27 cellular contexts compared by ENCODE assay signal in genomic region chr6:56214304-56215101, GRCh38. TPM values are rescaled to one million over a fixed set of nuclear protein-coding genes. Genes with fewer than 3 reads are reported as not detected.
A peak's percentile ranks its signal among the peaks of the same experiment; 100 is the strongest.
DNase-seq lines count a peak whose midpoint lies in the region; ATAC-seq, FAIRE-seq and TF ChIP-seq lines count a peak whose summit lies in the region.
"Had no signal": no experiment of that assay in that cellular context is flagged by ENCODE, and none has a peak within 500 bp of the region (broad histone marks: within the 10 kb centered on the region; RNA-seq: fewer than 3 reads in every experiment).

No MANE protein-coding gene starts in this region.

- H3K36me3 ChIP-seq in ascending aorta = no peaks in the 10 kb centered on the region
- H3K36me3 ChIP-seq: BE2C had no signal

- H3K36me3 Mint-ChIP-seq in effector memory CD8-positive, alpha-beta T cell (ENCODE audit: insufficient read depth) = no peaks in the 10 kb centered on the region
- H3K36me3 Mint-ChIP-seq: CD4-positive, CD25-positive, alpha-beta regulatory T cell; CD8-positive, alpha-beta memory T cell; IgD-negative memory B cell had no signal

- no peak for TF ChIP-seq POLR2A in A549 (IDR thresholded peaks at IDR 0.05; ENCODE audit: low read length)

- DNase-seq in A549 (ENCODE audit: low read depth in 1 of 2, low spot score in 1 of 2) (peak in 1 of 2 experiments; percentile 14), Kasumi-1 (lab: John Stamatoyannopoulos, UW) (peak; percentile 4 to 20), ascending aorta (ENCODE audit: low spot score in 2 of 2) (no peak), sciatic nerve (ENCODE audit: low spot score) (no peak)
- DNase-seq in effector memory CD8-positive, alpha-beta T cell = no peak
- DNase-seq: ACHN; BE2C; C1 segment of cervical spinal cord; CD4-positive, CD25-positive, alpha-beta regulatory T cell; CD8-positive, alpha-beta memory T cell; COR-L47; DMS 273 treated with DMSO at 0.1 percent for 48 hours; DMS53; DND-41; EL; GM23248; HFFc6; KBM-7 had no signal

- CTCF ChIA-PET in A549 (lab: Yijun Ruan, JAX) = no interaction called here

- H3K4me2 ChIP-seq in A549 = peak overlapping the region; percentile 28

- FAIRE-seq in A549 (lab: Jason Lieb, UNC) = no peak
- FAIRE-seq: GM12878 had no signal

- no peaks in the 10 kb centered on the region for H3K27me3 Mint-ChIP-seq in effector memory CD8-positive, alpha-beta T cell
- H3K27me3 Mint-ChIP-seq: CD4-positive, CD25-positive, alpha-beta regulatory T cell; CD8-positive, alpha-beta memory T cell; IgD-negative memory B cell had no signal

- no peak for TF ChIP-seq RAD21 in A549 (conservative IDR thresholded peaks at IDR 0.05 in 1 of 2, IDR thresholded peaks at IDR 0.05 in 1 of 2)

- ATAC-seq in A549 = no peak; a peak in 1 of 6 replicates
- peak; percentile 48 for ATAC-seq in sciatic nerve
- ATAC-seq in HG02840 (IDR thresholded peaks at IDR 0.05; ENCODE audit: low FRiP score, unreplicated experiment) = no peak
- no peak for ATAC-seq in HG02970 (IDR thresholded peaks at IDR 0.05; ENCODE audit: low FRiP score, unreplicated experiment)
- ATAC-seq in GM19324 (IDR thresholded peaks at IDR 0.05; ENCODE audit: low FRiP score, unreplicated experiment) = no peak
- ATAC-seq in effector memory CD8-positive, alpha-beta T cell (replicated peaks) = no peak
- ATAC-seq: GM12878, HCT116 had no signal

- no peaks in the 10 kb centered on the region for H3K27me3 ChIP-seq in ascending aorta
- H3K27me3 ChIP-seq: BE2C had no signal

- H3K27ac ChIP-seq in A549 (peak overlapping the region; percentile 31 to 58; a peak in 4 of 6 replicates), ascending aorta (peak overlapping the region; percentile 57 to 64)
- H3K27ac ChIP-seq: GM23248, HL-60 had no signal

- POLR2A ChIA-PET in A549 (lab: Yijun Ruan, JAX) = no interaction called here

- TF ChIP-seq EP300 in A549 (IDR thresholded peaks at IDR 0.05) = no peak

- H3K4me1 ChIP-seq in A549 = peaks cover 15% of the 10 kb centered on the region
- H3K4me1 ChIP-seq in ascending aorta = peaks cover 4 to 30% of the 10 kb centered on the region in 2 donors
- H3K4me1 ChIP-seq: BE2C had no signal

- H3K9me3 Mint-ChIP-seq in effector memory CD8-positive, alpha-beta T cell = peaks cover 4 to 12% of the 10 kb centered on the region in 2 donors
- H3K9me3 Mint-ChIP-seq: HFFc6 had no signal

- TF ChIP-seq CTCF in A549 (IDR thresholded peaks at IDR 0.05) (no peak), ascending aorta (IDR thresholded peaks at IDR 0.05) (no peak)

- H3K4me1 Mint-ChIP-seq in effector memory CD8-positive, alpha-beta T cell (ENCODE audit: low read depth in 2 of 2) = no peaks in the 10 kb centered on the region
- H3K4me1 Mint-ChIP-seq: CD4-positive, CD25-positive, alpha-beta regulatory T cell; CD8-positive, alpha-beta memory T cell; IgD-negative memory B cell had no signal

- H3K9me3 ChIP-seq in A549 = no peaks in the 10 kb centered on the region
- no peaks in the 10 kb centered on the region for H3K9me3 ChIP-seq in ascending aorta
- H3K9me3 ChIP-seq: BE2C had no signal

- no peak overlapping the region for H3K27ac Mint-ChIP-seq in effector memory CD8-positive, alpha-beta T cell
- H3K27ac Mint-ChIP-seq: CD4-positive, CD25-positive, alpha-beta regulatory T cell; CD8-positive, alpha-beta memory T cell; HFFc6; IgD-negative memory B cell had no signal

- no peak overlapping the region for H3K4me3 ChIP-seq in A549
- H3K4me3 ChIP-seq in ascending aorta = peak overlapping the region in 1 of 2 donors; percentile 45
- H3K4me3 ChIP-seq: GM12878, GM23248 had no signal

- no peak overlapping the region for H3K4me3 Mint-ChIP-seq in effector memory CD8-positive, alpha-beta T cell
- H3K4me3 Mint-ChIP-seq: CD8-positive, alpha-beta memory T cell; HFFc6; IgD-negative memory B cell had no signal

- intact Hi-C loops in ascending aorta (cut with DNase I) (loop anchor here (10.0 kb wide), 1 partner anchor 160 kb away; no protein-coding TSS in a partner anchor), sciatic nerve (cut with DNase I) (no loop called here)

- WGBS in A549 (ENCODE audit: missing lambda C conversion rate) = 9% methylated on average over 3 of the region's 3 CpGs

TF ChIP-seq in A549, 52 proteins besides CTCF, POLR2A, EP300 and RAD21:
- TF ChIP-seq FOXS1 (CRISPR knock-in tag; IDR thresholded peaks at IDR 0.05) = no peak
- no peak for TF ChIP-seq RFX5 (IDR thresholded peaks at IDR 0.05)
- no peak for TF ChIP-seq NR3C1 (IDR thresholded peaks at IDR 0.05)
- TF ChIP-seq JUN (IDR thresholded peaks at IDR 0.05) = no peak
- TF ChIP-seq EHMT2 (IDR thresholded peaks at IDR 0.05; ENCODE audit: low read depth) = no peak
- TF ChIP-seq ELK1 (IDR thresholded peaks at IDR 0.05; ENCODE audit: low read depth, low read length) = no peak
- TF ChIP-seq MYC (IDR thresholded peaks at IDR 0.05; ENCODE audit: borderline replicate concordance, low read length) = no peak
- TF ChIP-seq RARB (CRISPR knock-in tag; IDR thresholded peaks at IDR 0.05) = no peak
- TF ChIP-seq HOXB5 (CRISPR knock-in tag; IDR thresholded peaks at IDR 0.05) = no peak
- TF ChIP-seq PBX3 (IDR thresholded peaks at IDR 0.05) = no peak
- no peak for TF ChIP-seq HOXB13 (CRISPR knock-in tag; IDR thresholded peaks at IDR 0.05; ENCODE audit: low read depth)

RNA-seq across cellular contexts. Expression of gene COL21A1, which starts 32.9 kb away (rescaled TPM):
- 2.8 and 3.3 TPM in 2 replicates for polyA plus RNA-seq in A549 (2011; rRNA removed)
- 0.14 and 0.20 TPM in 2 replicates for polyA plus RNA-seq in A549 (2012; cell fraction: cytosol; rRNA removed)
- polyA plus RNA-seq in A549 (2012; cell fraction: nucleus; rRNA removed) = 0.29 and 0.58 TPM in 2 replicates
- 0.68 to 1.4 TPM (median 1.1 TPM) in 3 replicates for polyA plus RNA-seq in A549 (2017; fragmentation: RNase III; extraction: RNeasy Plus Mini Kit Qiagen cat#74134 plus additional on column Dnase treatment)
- polyA minus RNA-seq in A549 (2011; rRNA and poly(A)+ RNA removed) = 0.97 and 1.4 TPM in 2 replicates
- 24.5 TPM for total RNA-seq in ascending aorta
- total RNA-seq in sciatic nerve = 31.4 TPM
- total RNA-seq: A172; CD4-positive, CD25-positive, alpha-beta regulatory T cell; CD8-positive, alpha-beta memory T cell; G401; GM12878; HFFc6 had no signal
- polyA plus RNA-seq: CD4-positive, CD25-positive, alpha-beta regulatory T cell; CD8-positive, alpha-beta memory T cell; GM23248; IgD-negative memory B cell had no signal

Comparison
In these comparisons a context has a peak if more than half of its experiments do, and no peak if none do; other contexts are left out.
1. DNase-seq: peak in Kasumi-1 (2 of 2); none in ascending aorta (0 of 2), sciatic nerve (single experiment) and effector memory CD8-positive, alpha-beta T cell (0 of 3).